29 cellular contexts compared by ENCODE assay signal in genomic region chr20:47213960-47214359, GRCh38.
"Had no signal": no experiment of that assay in that cellular context is flagged by ENCODE, and none has a peak within 500 bp of the region (broad histone marks: within the 10 kb centered on the region; RNA-seq: fewer than 3 reads in every experiment).

No MANE protein-coding gene starts in this region.

- H3K4me2 ChIP-seq: SK-N-SH had no signal

- H3K9ac ChIP-seq: SK-N-SH had no signal

- H3K27ac ChIP-seq: ascending aorta, Peyer's patch, SJSA1 had no signal

- H3K4me1 ChIP-seq: ascending aorta, Peyer's patch, SJSA1 had no signal

- H3K27me3 ChIP-seq: ascending aorta, MG63, Peyer's patch, SJSA1 had no signal

- DNase-seq: activated CD4-positive, alpha-beta T cell treated with anti-CD3 and anti-CD28 coated beads, Interleukin-2, amount 10 ng/mL, durations not matched to agents 24 days and 14 days; activated CD4-positive, alpha-beta T cell treated with anti-CD3 and anti-CD28 coated beads, Interleukin-2, amount 50 U/mL, for 4 hours; activated CD8-positive, alpha-beta T cell treated with anti-CD3 and anti-CD28 coated beads for 36 hours; activated effector memory CD4-positive, alpha-beta T cell treated with anti-CD3 and anti-CD28 coated beads, Interleukin-2, amount 50 U/mL, for 16 hours; activated naive CD4-positive, alpha-beta T cell; activated naive CD4-positive, alpha-beta T cell treated with anti-CD3 and anti-CD28 coated beads, Interleukin-2, amount 50 U/mL, for 16 hours; activated naive CD8-positive, alpha-beta T cell treated with anti-CD3 and anti-CD28 coated beads for 36 hours; activated T-cell treated with anti-CD3 and anti-CD28 coated beads, Interleukin-2, amount 50 U/mL, for 1 hour; activated T-cell treated with anti-CD3 and anti-CD28 coated beads, Interleukin-2, amount 50 U/mL, for 72 hours; amniotic stem cell; Kasumi-1; KG1; MG63; NCI-H1048; NCI-H1105 treated with DMSO at 0.1 percent for 48 hours; NCI-H1436; NCI-H1694; NCI-H1930; NCI-H2081 treated with DMSO at 0.1 percent for 48 hours; NCI-H345; NCI-H524 treated with DMSO at 0.1 percent for 48 hours; PC-3; Peyer's patch; SHP77 treated with DMSO at 0.1 percent for 48 hours; SK-N-SH had no signal

- ATAC-seq: activated CD8-positive, alpha-beta T cell treated with anti-CD3 and anti-CD28 coated beads for 36 hours; activated T-cell treated with anti-CD3 and anti-CD28 coated beads, Interleukin-2, amount 50 U/mL, for 72 hours; activated T-helper 17 cell treated with anti-CD3 and anti-CD28 coated beads, Interleukin-2, amount 50 U/mL, for 72 hours; PC-3 had no signal

- H3K4me3 ChIP-seq: ascending aorta, MG63, Peyer's patch, SJSA1 had no signal

- H3K9me3 ChIP-seq: ascending aorta, MG63, Peyer's patch, SJSA1, SK-N-SH had no signal

- FAIRE-seq: TTC549 had no signal
